Comparison of ENCODE assay signal across 8 cellular contexts in the genomic region with DNA sequence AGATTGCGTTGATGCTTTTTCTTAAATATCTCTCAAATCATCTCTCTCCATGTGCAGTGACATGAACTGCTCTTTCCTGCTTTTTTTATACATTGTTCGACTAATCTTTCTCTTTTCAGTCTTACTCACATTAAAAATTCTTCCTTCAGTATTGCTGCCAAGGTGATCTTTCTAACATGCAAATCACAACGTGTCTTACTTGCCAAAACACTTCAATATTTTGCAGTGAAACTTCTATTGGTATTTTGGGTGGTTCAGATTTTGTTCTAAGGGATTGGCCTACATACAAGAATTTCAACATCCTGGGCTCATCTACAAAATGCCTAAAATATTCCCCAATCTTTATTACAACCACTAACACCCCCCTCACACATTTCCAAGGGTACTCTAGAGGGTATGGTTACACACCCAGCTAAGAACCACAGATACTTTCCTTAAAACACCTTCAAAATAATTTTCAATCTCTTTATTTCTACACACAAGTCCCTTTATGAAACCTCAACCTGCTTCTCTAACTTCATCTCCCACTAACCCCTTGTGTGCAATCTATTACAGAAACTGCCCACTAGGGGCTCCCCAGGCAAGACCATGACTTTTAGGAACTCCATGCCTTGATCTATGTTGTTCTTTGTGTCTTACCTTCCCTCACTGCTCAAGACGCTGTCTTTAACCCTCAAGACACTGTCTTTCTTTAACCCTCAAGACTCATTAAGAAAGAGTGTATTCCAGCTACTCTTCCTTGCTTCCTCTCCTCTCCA. TPM values are rescaled to one million over a fixed set of nuclear protein-coding genes. Genes with fewer than 3 reads are reported as not detected.
DNase-seq lines count a peak whose midpoint lies in the region; ATAC-seq, FAIRE-seq and TF ChIP-seq lines count a peak whose summit lies in the region.

No MANE protein-coding gene starts in this region.

- intact Hi-C loops in activated naive CD4-positive, alpha-beta T cell treated with anti-CD3 and anti-CD28 coated beads for 36 hours (cut with micrococcal nuclease) = no loop called here

- FAIRE-seq in HTR-8/SVneo (lab: Jason Lieb, UNC) = peak; percentile 23

- H3K9me3 ChIP-seq in endodermal cell (ENCODE audit: control insufficient read depth, low read length) = no peaks in the 10 kb centered on the region

- DNase-seq in GM19240 (ENCODE audit: insufficient read length, low spot score) = peak; percentile 1
- no peak for DNase-seq in HTR-8/SVneo (ENCODE audit: insufficient read length, low spot score)
- peak; percentile 67 for DNase-seq in endodermal cell
- no peak for DNase-seq in GF-D8 (lab: John Stamatoyannopoulos, UW)
- DNase-seq in activated naive CD4-positive, alpha-beta T cell treated with anti-CD3 and anti-CD28 coated beads for 36 hours = no peak

- no peaks in the 10 kb centered on the region for H3K9me3 Mint-ChIP-seq in endodermal cell
- H3K9me3 Mint-ChIP-seq in activated naive CD4-positive, alpha-beta T cell treated with anti-CD3 and anti-CD28 coated beads for 36 hours = no peaks in the 10 kb centered on the region

- no peak overlapping the region for H3K4me3 Mint-ChIP-seq in endodermal cell
- H3K4me3 Mint-ChIP-seq in activated naive CD4-positive, alpha-beta T cell treated with anti-CD3 and anti-CD28 coated beads for 36 hours = no peak overlapping the region

- ATAC-seq in HG03439 (IDR thresholded peaks at IDR 0.05; ENCODE audit: unreplicated experiment) (no peak), GM21737 (IDR thresholded peaks at IDR 0.05; ENCODE audit: unreplicated experiment) (no peak)

- H3K9ac ChIP-seq in endodermal cell (ENCODE audit: extremely low read depth, low read length, poor library complexity, severe bottlenecking) = no peak overlapping the region

- H3K27me3 ChIP-seq in endodermal cell (ENCODE audit: control insufficient read depth, insufficient read depth, low read length, poor library complexity, severe bottlenecking) = no peaks in the 10 kb centered on the region

- no peak overlapping the region for H3K4me3 ChIP-seq in endodermal cell (ENCODE audit: low read length)

- H3K4me1 Mint-ChIP-seq in endodermal cell = no peaks in the 10 kb centered on the region
- H3K4me1 Mint-ChIP-seq in activated naive CD4-positive, alpha-beta T cell treated with anti-CD3 and anti-CD28 coated beads for 36 hours (ENCODE audit: low read depth) = no peaks in the 10 kb centered on the region

- no peaks in the 10 kb centered on the region for H3K4me1 ChIP-seq in endodermal cell (ENCODE audit: control insufficient read depth, insufficient read depth, low read length)

- CTCF ChIA-PET in activated naive CD4-positive, alpha-beta T cell treated with anti-CD3 and anti-CD28 coated beads for 36 hours (lab: Charles Lee) = interaction anchor here (1.3 kb wide), 1 partner anchor 25 kb away, joined by 3 read pairs; no protein-coding TSS in a partner anchor

- H3K27ac ChIP-seq in 22Rv1 (no peak overlapping the region), endodermal cell (ENCODE audit: low read depth, low read length) (no peak overlapping the region)

- WGBS in endodermal cell (ENCODE audit: insufficient coverage in 1 of 2, insufficient read length in 1 of 2), 2 experiments = 79 to 88% methylated on average over 3 to 4 of the region's 4 CpGs

- H3K36me3 Mint-ChIP-seq in endodermal cell (ENCODE audit: low read depth) = no peaks in the 10 kb centered on the region
- no peaks in the 10 kb centered on the region for H3K36me3 Mint-ChIP-seq in activated naive CD4-positive, alpha-beta T cell treated with anti-CD3 and anti-CD28 coated beads for 36 hours (ENCODE audit: low read depth)

- H3K36me3 ChIP-seq in endodermal cell (ENCODE audit: control insufficient read depth, insufficient read depth, low read length) = no peaks in the 10 kb centered on the region

- peak; percentile 63 for TF ChIP-seq CTCF in 22Rv1 (IDR thresholded peaks at IDR 0.05)
- peak; percentile 90 for TF ChIP-seq CTCF in endodermal cell (conservative IDR thresholded peaks at IDR 0.05)

- H3K27me3 Mint-ChIP-seq in endodermal cell (ENCODE audit: insufficient read depth) = no peaks in the 10 kb centered on the region
- peaks cover 14% of the 10 kb centered on the region for H3K27me3 Mint-ChIP-seq in activated naive CD4-positive, alpha-beta T cell treated with anti-CD3 and anti-CD28 coated beads for 36 hours (ENCODE audit: low read depth)

- no peak overlapping the region for H3K27ac Mint-ChIP-seq in endodermal cell
- H3K27ac Mint-ChIP-seq in activated naive CD4-positive, alpha-beta T cell treated with anti-CD3 and anti-CD28 coated beads for 36 hours = no peak overlapping the region

RNA-seq across cellular contexts. Expression of gene COL3A1, which starts 50.9 kb away (rescaled TPM):
- not detected for total RNA-seq in endodermal cell
- polyA plus RNA-seq in endodermal cell (2013, experiment 1 of 2) = 72.3 TPM
- 68.8 TPM for polyA plus RNA-seq in endodermal cell (2013, experiment 2 of 2)
- total RNA-seq in activated naive CD4-positive, alpha-beta T cell treated with anti-CD3 and anti-CD28 coated beads for 36 hours = not detected

Comparison
In these comparisons a context has a peak if more than half of its experiments do, and no peak if none do; other contexts are left out.
1. DNase-seq: peak in GM19240 (single experiment) and endodermal cell (single experiment); none in HTR-8/SVneo (single experiment), GF-D8 (single experiment) and activated naive CD4-positive, alpha-beta T cell treated with anti-CD3 and anti-CD28 coated beads for 36 hours (single experiment).